In the genomic region with DNA sequence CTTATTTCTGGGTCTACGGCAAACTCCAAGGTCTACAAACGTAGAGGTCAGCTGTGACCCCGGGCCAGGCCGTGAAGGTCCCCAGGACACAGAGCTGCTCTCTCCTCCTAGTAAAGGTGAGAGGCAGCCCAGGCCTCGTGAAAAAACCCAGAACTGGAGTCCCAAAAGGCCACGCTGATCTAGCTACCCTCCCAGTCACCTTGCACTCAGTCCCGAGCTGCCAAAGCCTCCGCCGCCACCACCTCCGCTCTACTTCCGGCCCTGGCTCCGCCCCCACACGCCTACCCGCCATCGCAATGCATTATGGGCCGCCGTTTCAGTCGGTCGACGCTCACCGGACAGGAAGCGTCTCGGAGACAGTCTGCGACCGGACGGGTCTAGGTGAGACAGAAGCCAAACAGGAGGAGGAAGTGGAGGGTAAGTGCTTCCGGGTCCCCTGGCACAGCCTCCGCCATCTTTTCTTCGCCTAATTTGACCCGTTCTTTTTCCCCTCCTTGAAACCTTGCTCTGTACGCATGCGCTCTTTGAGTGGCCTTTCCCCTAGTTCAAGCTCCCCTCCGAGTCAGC, we compare ENCODE assay signal across 1 cellular context.
TF ChIP-seq lines count a peak whose summit lies in the region.

A gene with protein sequence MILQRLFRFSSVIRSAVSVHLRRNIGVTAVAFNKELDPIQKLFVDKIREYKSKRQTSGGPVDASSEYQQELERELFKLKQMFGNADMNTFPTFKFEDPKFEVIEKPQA (minus strand): TSS at position 251 of the 567 bp plus-strand sequence. CDS start 5,110 bp downstream, outside the sequence.
A gene (plus strand): TSS at position 319 of the 567 bp plus-strand sequence. CDS start 6,627 bp downstream, outside the sequence.

TF ChIP-seq in HepG2, 621 proteins besides CTCF, POLR2A, EP300 and RAD21 (continued from another document and continues in another):
- TF ChIP-seq, protein P1, sequence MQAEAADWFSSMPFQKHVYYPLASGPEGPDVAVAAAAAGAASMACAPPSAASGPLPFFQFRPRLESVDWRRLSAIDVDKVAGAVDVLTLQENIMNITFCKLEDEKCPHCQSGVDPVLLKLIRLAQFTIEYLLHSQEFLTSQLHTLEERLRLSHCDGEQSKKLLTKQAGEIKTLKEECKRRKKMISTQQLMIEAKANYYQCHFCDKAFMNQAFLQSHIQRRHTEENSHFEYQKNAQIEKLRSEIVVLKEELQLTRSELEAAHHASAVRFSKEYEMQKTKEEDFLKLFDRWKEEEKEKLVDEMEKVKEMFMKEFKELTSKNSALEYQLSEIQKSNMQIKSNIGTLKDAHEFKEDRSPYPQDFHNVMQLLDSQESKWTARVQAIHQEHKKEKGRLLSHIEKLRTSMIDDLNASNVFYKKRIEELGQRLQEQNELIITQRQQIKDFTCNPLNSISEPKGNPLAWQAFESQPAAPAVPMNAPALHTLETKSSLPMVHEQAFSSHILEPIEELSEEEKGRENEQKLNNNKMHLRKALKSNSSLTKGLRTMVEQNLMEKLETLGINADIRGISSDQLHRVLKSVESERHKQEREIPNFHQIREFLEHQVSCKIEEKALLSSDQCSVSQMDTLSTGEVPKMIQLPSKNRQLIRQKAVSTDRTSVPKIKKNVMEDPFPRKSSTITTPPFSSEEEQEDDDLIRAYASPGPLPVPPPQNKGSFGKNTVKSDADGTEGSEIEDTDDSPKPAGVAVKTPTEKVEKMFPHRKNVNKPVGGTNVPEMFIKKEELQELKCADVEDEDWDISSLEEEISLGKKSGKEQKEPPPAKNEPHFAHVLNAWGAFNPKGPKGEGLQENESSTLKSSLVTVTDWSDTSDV (CRISPR knock-in tag; IDR thresholded peaks at IDR 0.05): no peak
- TF ChIP-seq MIER3 (CRISPR knock-in tag; IDR thresholded peaks at IDR 0.05; ENCODE audit: borderline replicate concordance) (peak; percentile 77; the same call in 1 of the 2 replicates), CREM (IDR thresholded peaks at IDR 0.05) (peak; percentile 93), CREM (CRISPR knock-in tag; IDR thresholded peaks at IDR 0.05) (no peak), TBX3 (IDR thresholded peaks at IDR 0.05; ENCODE audit: borderline replicate concordance) (0 out of 2 replicates have a peak, but pooled peaks have one; percentile 22), JUND (CRISPR knock-in tag; IDR thresholded peaks at IDR 0.05) (no peak), NPAS2 (CRISPR knock-in tag; IDR thresholded peaks at IDR 0.05; ENCODE audit: borderline replicate concordance) (no peak), ZNF230 (CRISPR knock-in tag; IDR thresholded peaks at IDR 0.05) (0 out of 2 replicates have a peak, but pooled peaks have one; percentile 38), POLR2G (IDR thresholded peaks at IDR 0.05; ENCODE audit: low read depth, low read length) (peak; percentile 81), JUNB (CRISPR knock-in tag; IDR thresholded peaks at IDR 0.05; ENCODE audit: borderline replicate concordance) (no peak), ZNF577 (CRISPR knock-in tag; IDR thresholded peaks at IDR 0.05; ENCODE audit: borderline replicate concordance, low read depth) (no peak), POGZ (CRISPR knock-in tag; IDR thresholded peaks at IDR 0.05) (no peak; the same call in 1 of the 2 replicates), ZNF382 (CRISPR knock-in tag; IDR thresholded peaks at IDR 0.05; ENCODE audit: borderline replicate concordance) (no peak), FOXO1 (CRISPR knock-in tag; IDR thresholded peaks at IDR 0.05) (no peak; the same call in 1 of the 2 replicates), PHF5A (CRISPR knock-in tag; IDR thresholded peaks at IDR 0.05; ENCODE audit: low read depth, unreplicated experiment) (no peak), SKI (IDR thresholded peaks at IDR 0.05; ENCODE audit: partially characterized antibody) (peak; percentile 89), NR1H2 (CRISPR knock-in tag; IDR thresholded peaks at IDR 0.05; ENCODE audit: borderline replicate concordance, low read depth) (no peak), NFKB2 (CRISPR knock-in tag; IDR thresholded peaks at IDR 0.05; ENCODE audit: borderline replicate concordance) (no peak), SMARCC2 (IDR thresholded peaks at IDR 0.05) (no peak), IRX3 (CRISPR knock-in tag; IDR thresholded peaks at IDR 0.05; ENCODE audit: borderline replicate concordance, low read depth) (no peak), RXRB (CRISPR knock-in tag; IDR thresholded peaks at IDR 0.05; ENCODE audit: borderline replicate concordance) (peak; percentile 73), MAZ (IDR thresholded peaks at IDR 0.05; ENCODE audit: borderline replicate concordance, low read depth, low read length) (peak; percentile 78), MAZ (CRISPR knock-in tag; IDR thresholded peaks at IDR 0.05; ENCODE audit: low read depth) (peak; percentile 77), ZFP41 (CRISPR knock-in tag; IDR thresholded peaks at IDR 0.05; ENCODE audit: borderline replicate concordance) (no peak), SALL1 (CRISPR knock-in tag; IDR thresholded peaks at IDR 0.05) (peak; percentile 87), HNRNPH1 (optimal IDR thresholded peaks at IDR 0.05; ENCODE audit: low read depth, low read length) (no peak), MED8 (CRISPR knock-in tag; IDR thresholded peaks at IDR 0.05; ENCODE audit: insufficient replicate concordance) (no peak), ZSCAN25 (CRISPR knock-in tag; IDR thresholded peaks at IDR 0.05) (no peak), RARG (CRISPR knock-in tag; IDR thresholded peaks at IDR 0.05; ENCODE audit: low read depth) (0 out of 2 replicates have a peak, but pooled peaks have one; percentile 79), TAF1 (CRISPR knock-in tag; IDR thresholded peaks at IDR 0.05) (peak; percentile 76; the same call in 1 of the 2 replicates), MED13 (CRISPR knock-in tag; IDR thresholded peaks at IDR 0.05) (no peak), PPARG (CRISPR knock-in tag; conservative IDR thresholded peaks at IDR 0.05) (peak; percentile 83; the same call in 1 of the 2 replicates), HOXA3 (CRISPR knock-in tag; IDR thresholded peaks at IDR 0.05) (peak; percentile 89), SRSF4 (IDR thresholded peaks at IDR 0.05; ENCODE audit: low read depth, low read length, poor library complexity, severe bottlenecking) (no peak), ZNF30 (CRISPR knock-in tag; IDR thresholded peaks at IDR 0.05) (no peak), SRF (IDR thresholded peaks at IDR 0.05; ENCODE audit: low read depth, low read length) (peak; percentile 74), ZNF20 (CRISPR knock-in tag; IDR thresholded peaks at IDR 0.05) (no peak), ZFP36 (IDR thresholded peaks at IDR 0.05; ENCODE audit: borderline replicate concordance, low read depth, low read length, partially characterized antibody) (no peak)
- TF ChIP-seq, protein P2, sequence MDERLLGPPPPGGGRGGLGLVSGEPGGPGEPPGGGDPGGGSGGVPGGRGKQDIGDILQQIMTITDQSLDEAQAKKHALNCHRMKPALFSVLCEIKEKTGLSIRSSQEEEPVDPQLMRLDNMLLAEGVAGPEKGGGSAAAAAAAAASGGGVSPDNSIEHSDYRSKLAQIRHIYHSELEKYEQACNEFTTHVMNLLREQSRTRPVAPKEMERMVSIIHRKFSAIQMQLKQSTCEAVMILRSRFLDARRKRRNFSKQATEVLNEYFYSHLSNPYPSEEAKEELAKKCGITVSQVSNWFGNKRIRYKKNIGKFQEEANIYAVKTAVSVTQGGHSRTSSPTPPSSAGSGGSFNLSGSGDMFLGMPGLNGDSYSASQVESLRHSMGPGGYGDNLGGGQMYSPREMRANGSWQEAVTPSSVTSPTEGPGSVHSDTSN (CRISPR knock-in tag; IDR thresholded peaks at IDR 0.05): no peak
- TF ChIP-seq, protein P3, sequence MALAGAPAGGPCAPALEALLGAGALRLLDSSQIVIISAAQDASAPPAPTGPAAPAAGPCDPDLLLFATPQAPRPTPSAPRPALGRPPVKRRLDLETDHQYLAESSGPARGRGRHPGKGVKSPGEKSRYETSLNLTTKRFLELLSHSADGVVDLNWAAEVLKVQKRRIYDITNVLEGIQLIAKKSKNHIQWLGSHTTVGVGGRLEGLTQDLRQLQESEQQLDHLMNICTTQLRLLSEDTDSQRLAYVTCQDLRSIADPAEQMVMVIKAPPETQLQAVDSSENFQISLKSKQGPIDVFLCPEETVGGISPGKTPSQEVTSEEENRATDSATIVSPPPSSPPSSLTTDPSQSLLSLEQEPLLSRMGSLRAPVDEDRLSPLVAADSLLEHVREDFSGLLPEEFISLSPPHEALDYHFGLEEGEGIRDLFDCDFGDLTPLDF (CRISPR knock-in tag; IDR thresholded peaks at IDR 0.05): peak; percentile 11; the same call in 1 of the 2 replicates
- TF ChIP-seq, protein P4, sequence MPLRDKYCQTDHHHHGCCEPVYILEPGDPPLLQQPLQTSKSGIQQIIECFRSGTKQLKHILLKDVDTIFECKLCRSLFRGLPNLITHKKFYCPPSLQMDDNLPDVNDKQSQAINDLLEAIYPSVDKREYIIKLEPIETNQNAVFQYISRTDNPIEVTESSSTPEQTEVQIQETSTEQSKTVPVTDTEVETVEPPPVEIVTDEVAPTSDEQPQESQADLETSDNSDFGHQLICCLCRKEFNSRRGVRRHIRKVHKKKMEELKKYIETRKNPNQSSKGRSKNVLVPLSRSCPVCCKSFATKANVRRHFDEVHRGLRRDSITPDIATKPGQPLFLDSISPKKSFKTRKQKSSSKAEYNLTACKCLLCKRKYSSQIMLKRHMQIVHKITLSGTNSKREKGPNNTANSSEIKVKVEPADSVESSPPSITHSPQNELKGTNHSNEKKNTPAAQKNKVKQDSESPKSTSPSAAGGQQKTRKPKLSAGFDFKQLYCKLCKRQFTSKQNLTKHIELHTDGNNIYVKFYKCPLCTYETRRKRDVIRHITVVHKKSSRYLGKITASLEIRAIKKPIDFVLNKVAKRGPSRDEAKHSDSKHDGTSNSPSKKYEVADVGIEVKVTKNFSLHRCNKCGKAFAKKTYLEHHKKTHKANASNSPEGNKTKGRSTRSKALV (CRISPR knock-in tag; IDR thresholded peaks at IDR 0.05): no peak
- TF ChIP-seq, protein P5, sequence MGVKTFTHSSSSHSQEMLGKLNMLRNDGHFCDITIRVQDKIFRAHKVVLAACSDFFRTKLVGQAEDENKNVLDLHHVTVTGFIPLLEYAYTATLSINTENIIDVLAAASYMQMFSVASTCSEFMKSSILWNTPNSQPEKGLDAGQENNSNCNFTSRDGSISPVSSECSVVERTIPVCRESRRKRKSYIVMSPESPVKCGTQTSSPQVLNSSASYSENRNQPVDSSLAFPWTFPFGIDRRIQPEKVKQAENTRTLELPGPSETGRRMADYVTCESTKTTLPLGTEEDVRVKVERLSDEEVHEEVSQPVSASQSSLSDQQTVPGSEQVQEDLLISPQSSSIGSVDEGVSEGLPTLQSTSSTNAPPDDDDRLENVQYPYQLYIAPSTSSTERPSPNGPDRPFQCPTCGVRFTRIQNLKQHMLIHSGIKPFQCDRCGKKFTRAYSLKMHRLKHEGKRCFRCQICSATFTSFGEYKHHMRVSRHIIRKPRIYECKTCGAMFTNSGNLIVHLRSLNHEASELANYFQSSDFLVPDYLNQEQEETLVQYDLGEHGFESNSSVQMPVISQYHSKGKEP (CRISPR knock-in tag; IDR thresholded peaks at IDR 0.05): no peak
- TF ChIP-seq, protein P6, sequence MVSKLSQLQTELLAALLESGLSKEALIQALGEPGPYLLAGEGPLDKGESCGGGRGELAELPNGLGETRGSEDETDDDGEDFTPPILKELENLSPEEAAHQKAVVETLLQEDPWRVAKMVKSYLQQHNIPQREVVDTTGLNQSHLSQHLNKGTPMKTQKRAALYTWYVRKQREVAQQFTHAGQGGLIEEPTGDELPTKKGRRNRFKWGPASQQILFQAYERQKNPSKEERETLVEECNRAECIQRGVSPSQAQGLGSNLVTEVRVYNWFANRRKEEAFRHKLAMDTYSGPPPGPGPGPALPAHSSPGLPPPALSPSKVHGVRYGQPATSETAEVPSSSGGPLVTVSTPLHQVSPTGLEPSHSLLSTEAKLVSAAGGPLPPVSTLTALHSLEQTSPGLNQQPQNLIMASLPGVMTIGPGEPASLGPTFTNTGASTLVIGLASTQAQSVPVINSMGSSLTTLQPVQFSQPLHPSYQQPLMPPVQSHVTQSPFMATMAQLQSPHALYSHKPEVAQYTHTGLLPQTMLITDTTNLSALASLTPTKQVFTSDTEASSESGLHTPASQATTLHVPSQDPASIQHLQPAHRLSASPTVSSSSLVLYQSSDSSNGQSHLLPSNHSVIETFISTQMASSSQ (IDR thresholded peaks at IDR 0.05; ENCODE audit: low read depth): no peak
- TF ChIP-seq, protein P6 (CRISPR knock-in tag; IDR thresholded peaks at IDR 0.05; ENCODE audit: borderline replicate concordance): peak; percentile 80; the same call in 1 of the 2 replicates
- TF ChIP-seq, protein P7, sequence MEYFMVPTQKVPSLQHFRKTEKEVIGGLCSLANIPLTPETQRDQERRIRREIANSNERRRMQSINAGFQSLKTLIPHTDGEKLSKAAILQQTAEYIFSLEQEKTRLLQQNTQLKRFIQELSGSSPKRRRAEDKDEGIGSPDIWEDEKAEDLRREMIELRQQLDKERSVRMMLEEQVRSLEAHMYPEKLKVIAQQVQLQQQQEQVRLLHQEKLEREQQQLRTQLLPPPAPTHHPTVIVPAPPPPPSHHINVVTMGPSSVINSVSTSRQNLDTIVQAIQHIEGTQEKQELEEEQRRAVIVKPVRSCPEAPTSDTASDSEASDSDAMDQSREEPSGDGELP (IDR thresholded peaks at IDR 0.05; ENCODE audit: borderline replicate concordance, low read depth): no peak; the same call in 1 of the 2 replicates
- TF ChIP-seq, protein P8, sequence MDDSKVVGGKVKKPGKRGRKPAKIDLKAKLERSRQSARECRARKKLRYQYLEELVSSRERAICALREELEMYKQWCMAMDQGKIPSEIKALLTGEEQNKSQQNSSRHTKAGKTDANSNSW (CRISPR knock-in tag; IDR thresholded peaks at IDR 0.05; ENCODE audit: borderline replicate concordance): no peak
- TF ChIP-seq, protein P9, sequence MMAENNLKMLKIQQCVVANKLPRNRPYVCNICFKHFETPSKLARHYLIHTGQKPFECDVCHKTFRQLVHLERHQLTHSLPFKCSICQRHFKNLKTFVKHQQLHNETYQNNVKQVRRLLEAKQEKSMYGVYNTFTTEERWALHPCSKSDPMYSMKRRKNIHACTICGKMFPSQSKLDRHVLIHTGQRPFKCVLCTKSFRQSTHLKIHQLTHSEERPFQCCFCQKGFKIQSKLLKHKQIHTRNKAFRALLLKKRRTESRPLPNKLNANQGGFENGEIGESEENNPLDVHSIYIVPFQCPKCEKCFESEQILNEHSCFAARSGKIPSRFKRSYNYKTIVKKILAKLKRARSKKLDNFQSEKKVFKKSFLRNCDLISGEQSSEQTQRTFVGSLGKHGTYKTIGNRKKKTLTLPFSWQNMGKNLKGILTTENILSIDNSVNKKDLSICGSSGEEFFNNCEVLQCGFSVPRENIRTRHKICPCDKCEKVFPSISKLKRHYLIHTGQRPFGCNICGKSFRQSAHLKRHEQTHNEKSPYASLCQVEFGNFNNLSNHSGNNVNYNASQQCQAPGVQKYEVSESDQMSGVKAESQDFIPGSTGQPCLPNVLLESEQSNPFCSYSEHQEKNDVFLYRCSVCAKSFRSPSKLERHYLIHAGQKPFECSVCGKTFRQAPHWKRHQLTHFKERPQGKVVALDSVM (CRISPR knock-in tag; IDR thresholded peaks at IDR 0.05): 0 out of 2 replicates have a peak, but pooled peaks have one; percentile 8
